ENCODE assay signal across 23 cellular contexts in genomic region chr3:116153174-116153573, GRCh38.
A peak's percentile ranks its signal among the peaks of the same experiment; 100 is the strongest.
DNase-seq lines count a peak whose midpoint lies in the region; ATAC-seq and TF ChIP-seq lines count a peak whose summit lies in the region.
"Had no signal": no experiment of that assay in that cellular context is flagged by ENCODE, and none has a peak within 500 bp of the region (broad histone marks: within the 10 kb centered on the region; RNA-seq: fewer than 3 reads in every experiment).

No MANE protein-coding gene starts in this region.

- no peaks in the 10 kb centered on the region for H3K9me3 ChIP-seq in IMR-90 (ENCODE audit: control insufficient read depth, insufficient read depth, low read length)
- H3K9me3 ChIP-seq in mammary epithelial cell (replicated peaks; ENCODE audit: insufficient read depth, low read length), result no peaks in the 10 kb centered on the region
- H3K9me3 ChIP-seq in muscle layer of colon (ENCODE audit: low read length), result no peaks in the 10 kb centered on the region
- H3K9me3 ChIP-seq: right atrium auricular region, SJCRH30, tibial artery had no signal

- H2BK5ac ChIP-seq in IMR-90 (ENCODE audit: low read depth, low read length, poor library complexity, severe bottlenecking), result peak overlapping the region; percentile 20

- no peaks in the 10 kb centered on the region for H3K79me2 ChIP-seq in mammary epithelial cell (ENCODE audit: insufficient read depth, low read length)

- H3K9me3 Mint-ChIP-seq in activated naive CD8-positive, alpha-beta T cell treated with anti-CD3 and anti-CD28 coated beads for 36 hours, result peaks cover 2% of the 10 kb centered on the region
- H3K9me3 Mint-ChIP-seq: stimulated activated memory B cell treated with anti-CD40 and anti-IgM and Interleukin-4, amounts not matched to agents 10 μg/mL and 1 μg/mL and 100 μg/mL, for 72 hours had no signal

- ATAC-seq in IMR-90 (ENCODE audit: low read depth) (no peak), GM21825 (IDR thresholded peaks at IDR 0.05; ENCODE audit: unreplicated experiment) (no peak)
- ATAC-seq: activated CD8-positive, alpha-beta T cell treated with anti-CD3 and anti-CD28 coated beads for 36 hours; esophagus mucosa; stimulated activated memory B cell treated with anti-CD40 and anti-IgM and Interleukin-4, amounts not matched to agents 10 μg/mL and 1 μg/mL and 100 μg/mL, for 72 hours had no signal

- no peaks in the 10 kb centered on the region for H3K27me3 Mint-ChIP-seq in activated naive CD8-positive, alpha-beta T cell treated with anti-CD3 and anti-CD28 coated beads for 36 hours
- H3K27me3 Mint-ChIP-seq: activated CD8-positive, alpha-beta T cell treated with anti-CD3 and anti-CD28 coated beads for 36 hours; activated naive CD8-positive, alpha-beta T cell; CD4-positive, alpha-beta T cell; stimulated activated memory B cell treated with anti-CD40 and anti-IgM and Interleukin-4, amounts not matched to agents 10 μg/mL and 1 μg/mL and 100 μg/mL, for 72 hours had no signal

- H2AFZ ChIP-seq in IMR-90 (replicated peaks; ENCODE audit: low read length, poor library complexity) (no peak overlapping the region), mammary epithelial cell (ENCODE audit: low read depth, low read length) (peak overlapping the region; percentile 72)

- no peaks in the 10 kb centered on the region for H3K9me1 ChIP-seq in IMR-90 (ENCODE audit: insufficient read depth, low read length)

- TF ChIP-seq RAD21 in IMR-90 (IDR thresholded peaks at IDR 0.05; ENCODE audit: low read length), result no peak

- H3K36me3 Mint-ChIP-seq in activated naive CD8-positive, alpha-beta T cell treated with anti-CD3 and anti-CD28 coated beads for 36 hours, result no peaks in the 10 kb centered on the region
- H3K36me3 Mint-ChIP-seq: activated naive CD8-positive, alpha-beta T cell; stimulated activated memory B cell treated with anti-CD40 and anti-IgM and Interleukin-4, amounts not matched to agents 10 μg/mL and 1 μg/mL and 100 μg/mL, for 72 hours had no signal

- no peak overlapping the region for H3K56ac ChIP-seq in IMR-90 (ENCODE audit: extremely low read depth, insufficient read depth, low read length)

- H3K27me3 ChIP-seq in IMR-90 (ENCODE audit: control insufficient read depth, insufficient read depth, low read length) (no peaks in the 10 kb centered on the region), mammary epithelial cell (ENCODE audit: insufficient read depth, low read length) (no peaks in the 10 kb centered on the region), muscle layer of colon (ENCODE audit: control insufficient read depth in 1 of 2, insufficient read depth in 2 of 2, low read length in 2 of 2) (no peaks in the 10 kb centered on the region)
- H3K27me3 ChIP-seq: right atrium auricular region, SJCRH30, tibial artery had no signal

- H4K5ac ChIP-seq in IMR-90 (ENCODE audit: low read depth, low read length), result no peak overlapping the region

- DNase-seq in A172 (ENCODE audit: low spot score) (peak; percentile 6), IMR-90 (peak; percentile 41), mammary epithelial cell (no peak), G401 (ENCODE audit: low spot score) (no peak), globus pallidus (ENCODE audit: low spot score) (no peak)
- DNase-seq in activated naive CD8-positive, alpha-beta T cell treated with anti-CD3 and anti-CD28 coated beads for 36 hours, result no peak
- DNase-seq: activated CD4-positive, CD25-positive, alpha-beta regulatory T cell; activated CD8-positive, alpha-beta T cell treated with anti-CD3 and anti-CD28 coated beads for 36 hours; activated T-cell treated with anti-CD3 and anti-CD28 coated beads, Interleukin-2, amount 50 U/mL, for 48 hours; CD4-positive, alpha-beta T cell; DMS79; GOT3; KBM-7; NCI-H1105; NCI-H2081 treated with DMSO at 0.1 percent for 48 hours; SJCRH30; tibial artery had no signal

- BruUV-seq in IMR-90 (replicated peaks; lab: Mats Ljungman, UMichigan) (no TSS peak), mammary epithelial cell (replicated peaks; lab: Mats Ljungman, UMichigan) (no TSS peak)

- H3K4me1 ChIP-seq in IMR-90 (ENCODE audit: control insufficient read depth, insufficient read depth, low read length), result no peaks in the 10 kb centered on the region
- no peaks in the 10 kb centered on the region for H3K4me1 ChIP-seq in mammary epithelial cell (ENCODE audit: insufficient read depth, low read length)
- H3K4me1 ChIP-seq in muscle layer of colon (ENCODE audit: insufficient read depth, low read length), result peaks cover 7% of the 10 kb centered on the region
- H3K4me1 ChIP-seq: right atrium auricular region, tibial artery had no signal

- H3K36me3 ChIP-seq in IMR-90 (ENCODE audit: control insufficient read depth, insufficient read depth, low read length), result no peaks in the 10 kb centered on the region
- no peaks in the 10 kb centered on the region for H3K36me3 ChIP-seq in mammary epithelial cell (ENCODE audit: insufficient read depth, low read length)
- no peaks in the 10 kb centered on the region for H3K36me3 ChIP-seq in muscle layer of colon (ENCODE audit: insufficient read depth, low read length)
- H3K36me3 ChIP-seq: right atrium auricular region, SJCRH30, tibial artery had no signal

- POLR2A ChIA-PET in IMR-90 (lab: Charles Lee; ENCODE audit: unreplicated experiment), result no interaction called here

- H3K27ac Mint-ChIP-seq in activated naive CD8-positive, alpha-beta T cell treated with anti-CD3 and anti-CD28 coated beads for 36 hours, result no peak overlapping the region
- H3K27ac Mint-ChIP-seq: activated CD8-positive, alpha-beta T cell treated with anti-CD3 and anti-CD28 coated beads for 36 hours; activated naive CD8-positive, alpha-beta T cell; CD4-positive, alpha-beta T cell; stimulated activated memory B cell treated with anti-CD40 and anti-IgM and Interleukin-4, amounts not matched to agents 10 μg/mL and 1 μg/mL and 100 μg/mL, for 72 hours had no signal

- no peaks in the 10 kb centered on the region for H3K4me1 Mint-ChIP-seq in activated naive CD8-positive, alpha-beta T cell treated with anti-CD3 and anti-CD28 coated beads for 36 hours
- H3K4me1 Mint-ChIP-seq: stimulated activated memory B cell treated with anti-CD40 and anti-IgM and Interleukin-4, amounts not matched to agents 10 μg/mL and 1 μg/mL and 100 μg/mL, for 72 hours had no signal

- no peak overlapping the region for H4K8ac ChIP-seq in IMR-90 (ENCODE audit: low read depth in 2 of 2, low read length in 2 of 2)

- TF ChIP-seq POLR2A in IMR-90 (IDR thresholded peaks at IDR 0.05; ENCODE audit: low read depth, low read length), result no peak

- no peak overlapping the region for H2BK120ac ChIP-seq in IMR-90 (ENCODE audit: low read depth, low read length)

- no peak overlapping the region; the same call in 1 of the 2 replicates for H3K18ac ChIP-seq in IMR-90 (ENCODE audit: low read depth, low read length)

- H4K91ac ChIP-seq in IMR-90 (ENCODE audit: insufficient read depth, low read depth, low read length), result no peak overlapping the region

- H3K4ac ChIP-seq in IMR-90 (ENCODE audit: low read depth, low read length), result no peak overlapping the region

- H3K14ac ChIP-seq in IMR-90 (replicated peaks; ENCODE audit: low read depth, low read length), result 0 out of 2 replicates have a peak overlapping the region, but pooled peaks have one; percentile 20

- H4K20me1 ChIP-seq in IMR-90 (ENCODE audit: insufficient read depth, low read length) (no peaks in the 10 kb centered on the region), mammary epithelial cell (ENCODE audit: insufficient read depth, low read length) (no peaks in the 10 kb centered on the region)

- H3K4me2 ChIP-seq in IMR-90 (ENCODE audit: low read depth, low read length) (peak overlapping the region; percentile 62; the same call in 1 of the 2 replicates), mammary epithelial cell (ENCODE audit: insufficient read depth, low read depth, low read length) (peak overlapping the region; percentile 49)

- H2BK20ac ChIP-seq in IMR-90 (ENCODE audit: low read depth, low read length), result no peak overlapping the region

- in situ Hi-C loops in IMR-90 (cut with MboI; ENCODE audit: low sequenced_read_pairs) (no loop called here), mammary epithelial cell (cut with MboI; ENCODE audit: low sequenced_read_pairs in 2 of 2) (no loop called here), G401 (cut with HindIII; ENCODE audit: low sequenced_read_pairs) (no loop called here)

- CTCF ChIA-PET in IMR-90 (lab: Yijun Ruan, JAX) (no interaction called here), mammary epithelial cell (lab: Charles Lee; ENCODE audit: low non-redundant PET) (no interaction called here)

- H3K27ac ChIP-seq in IMR-90 (ENCODE audit: insufficient read depth, low read length) (no peak overlapping the region), mammary epithelial cell (ENCODE audit: insufficient read depth, low read depth, low read length) (no peak overlapping the region), muscle layer of colon (ENCODE audit: low read depth, low read length) (peak overlapping the region; percentile 17)
- H3K27ac ChIP-seq: right atrium auricular region, SJCRH30, tibial artery had no signal

- no peak overlapping the region for H2AK5ac ChIP-seq in IMR-90 (ENCODE audit: low read depth, low read length)

- H2BK15ac ChIP-seq in IMR-90 (ENCODE audit: low read depth, low read length), result no peak overlapping the region

- no peak overlapping the region for H3K23ac ChIP-seq in IMR-90 (ENCODE audit: low read depth, low read length)

- dilution Hi-C loops in IMR-90 (cut with HindIII; ENCODE audit: low sequenced_read_pairs, unreplicated experiment) (no loop called here), mammary epithelial cell (cut with HindIII; ENCODE audit: low sequenced_read_pairs) (no loop called here)

- no peak for TF ChIP-seq CTCF in IMR-90 (conservative IDR thresholded peaks at IDR 0.05; ENCODE audit: low read depth, low read length)
- TF ChIP-seq CTCF in mammary epithelial cell (conservative IDR thresholded peaks at IDR 0.05 in 1 of 2, IDR thresholded peaks at IDR 0.05 in 1 of 2; ENCODE audit: extremely low read depth in 1 of 2, insufficient read depth in 1 of 2, low read depth in 1 of 2, low read length in 2 of 2), result no peak

- peak overlapping the region; percentile 18; the same call in 1 of the 2 replicates for H3K4me3 ChIP-seq in IMR-90 (ENCODE audit: insufficient read depth, low read depth, low read length)
- H3K4me3 ChIP-seq in mammary epithelial cell (replicated peaks in 1 of 3; ENCODE audit: insufficient read depth in 1 of 3, low read depth in 2 of 3, low read length in 3 of 3), result peak overlapping the region in 1 of 3 experiments; percentile 20
- H3K4me3 ChIP-seq in muscle layer of colon (ENCODE audit: low read depth in 1 of 2, low read length in 2 of 2), result peak overlapping the region; percentile 2 to 43
- H3K4me3 ChIP-seq: right atrium auricular region, SJCRH30, tibial artery had no signal

- no CpG with 5 or more reads among the region's 3 CpGs for WGBS in IMR-90 (ENCODE audit: extremely low coverage in 2 of 2, insufficient read length in 1 of 2), 2 experiments
- 23% methylated on average over 3 of the region's 3 CpGs for WGBS in mammary epithelial cell (ENCODE audit: low coverage, missing lambda C conversion rate)

- H3K4me3 Mint-ChIP-seq in activated naive CD8-positive, alpha-beta T cell treated with anti-CD3 and anti-CD28 coated beads for 36 hours, result no peak overlapping the region
- H3K4me3 Mint-ChIP-seq: activated CD8-positive, alpha-beta T cell treated with anti-CD3 and anti-CD28 coated beads for 36 hours; activated naive CD8-positive, alpha-beta T cell; CD4-positive, alpha-beta T cell; stimulated activated memory B cell treated with anti-CD40 and anti-IgM and Interleukin-4, amounts not matched to agents 10 μg/mL and 1 μg/mL and 100 μg/mL, for 72 hours had no signal

- no peaks in the 10 kb centered on the region for H3K79me1 ChIP-seq in IMR-90 (ENCODE audit: low read depth in 1 of 2, low read length in 2 of 2)

- H3K9ac ChIP-seq in IMR-90 (ENCODE audit: low read depth, low read length), result no peak overlapping the region; the same call in 1 of the 2 replicates
- no peak overlapping the region for H3K9ac ChIP-seq in mammary epithelial cell (ENCODE audit: insufficient read depth, low read length)
- H3K9ac ChIP-seq in muscle layer of colon (ENCODE audit: low read length), result no peak overlapping the region

- H2AK9ac ChIP-seq in IMR-90 (replicated peaks; ENCODE audit: low read depth, low read length, poor library complexity), result no peak overlapping the region

- intact Hi-C loops in IMR-90 (cut with micrococcal nuclease) (no loop called here), mammary epithelial cell (cut with micrococcal nuclease) (no loop called here)

Comparison
In these comparisons a context has a peak if more than half of its experiments do, and no peak if none do; other contexts are left out.
1. DNase-seq: peak in A172 (single experiment) and IMR-90 (single experiment); none in mammary epithelial cell (single experiment), G401 (single experiment), globus pallidus (single experiment) and activated naive CD8-positive, alpha-beta T cell treated with anti-CD3 and anti-CD28 coated beads for 36 hours (single experiment).